In genomic region chr1:24392604-24392946, GRCh38 we compare ENCODE assay signal across 9 cellular contexts. TPM values are rescaled to one million over a fixed set of nuclear protein-coding genes. Genes with fewer than 3 reads are reported as not detected.
DNase-seq lines count a peak whose midpoint lies in the region; ATAC-seq and TF ChIP-seq lines count a peak whose summit lies in the region.
"Had no signal": no experiment of that assay in that cellular context is flagged by ENCODE, and none has a peak within 500 bp of the region (broad histone marks: within the 10 kb centered on the region; RNA-seq: fewer than 3 reads in every experiment).

No MANE protein-coding gene starts in this region.

- no peak overlapping the region for H3K18ac ChIP-seq in mesenchymal stem cell (ENCODE audit: low read depth in 1 of 2, low read length in 2 of 2)

- no peak overlapping the region for H2BK15ac ChIP-seq in mesenchymal stem cell (ENCODE audit: low read depth, poor library complexity, severe bottlenecking)

- no peaks in the 10 kb centered on the region for H3K9me3 ChIP-seq in right atrium auricular region
- H3K9me3 ChIP-seq in mesenchymal stem cell (ENCODE audit: control insufficient read depth, low read length), result no peaks in the 10 kb centered on the region
- no peaks in the 10 kb centered on the region for H3K9me3 ChIP-seq in uterus
- H3K9me3 ChIP-seq: SJSA1 had no signal

- WGBS in mesenchymal stem cell, result 83% methylated on average over 2 of the region's 4 CpGs

- H3K27me3 Mint-ChIP-seq in activated B cell treated with CpG ODN at 0.5 μM for 24 hours, result no peaks in the 10 kb centered on the region

- TF ChIP-seq POLR2A in uterus (IDR thresholded peaks at IDR 0.05), result no peak

- no peaks in the 10 kb centered on the region for H3K36me3 ChIP-seq in right atrium auricular region
- H3K36me3 ChIP-seq in mesenchymal stem cell (ENCODE audit: control insufficient read depth in 1 of 2, insufficient read depth in 2 of 2, low read depth in 1 of 2, low read length in 2 of 2), result no peaks in the 10 kb centered on the region
- H3K36me3 ChIP-seq in uterus, result no peaks in the 10 kb centered on the region

- no peak overlapping the region for H2BK5ac ChIP-seq in mesenchymal stem cell (ENCODE audit: low read depth, low read length, poor library complexity, severe bottlenecking)

- H3K4ac ChIP-seq in mesenchymal stem cell (ENCODE audit: low read depth in 1 of 2, low read length in 2 of 2), result peak overlapping the region in 1 of 2 experiments; percentile 83

- H4K91ac ChIP-seq in mesenchymal stem cell (ENCODE audit: low read length), result peak overlapping the region; percentile 54

- H2BK120ac ChIP-seq in mesenchymal stem cell (ENCODE audit: low read depth, low read length), result peak overlapping the region; percentile 15

- CTCF ChIA-PET in activated B cell treated with CpG ODN at 0.5 μM for 24 hours (lab: Charles Lee), result interaction anchor here (0.8 to 6.7 kb wide), 26 partner anchors 10 to 620 kb away, joined by 3 to 388 read pairs (median 7); partner anchors contain the start of genes IFNLR1, NIPAL3 and STPG1

- H3K9me3 Mint-ChIP-seq in activated B cell treated with CpG ODN at 0.5 μM for 24 hours, result no peaks in the 10 kb centered on the region

- H3K27ac Mint-ChIP-seq in activated B cell treated with CpG ODN at 0.5 μM for 24 hours, result peak overlapping the region; percentile 96

- H3K23ac ChIP-seq in mesenchymal stem cell (ENCODE audit: low read length in 2 of 2), result no peak overlapping the region

- H3K27ac ChIP-seq in right atrium auricular region (peak overlapping the region; percentile 75 to 78), mesenchymal stem cell (ENCODE audit: low read length, poor library complexity, severe bottlenecking) (no peak overlapping the region), uterus (peak overlapping the region; percentile 86 to 88)

- TF ChIP-seq CTCF in right atrium auricular region (IDR thresholded peaks at IDR 0.05) (peak in 1 of 2 donors; percentile 9), activated B cell treated with CpG ODN at 0.5 μM for 24 hours (IDR thresholded peaks at IDR 0.05) (no peak), uterus (IDR thresholded peaks at IDR 0.05) (no peak)

- H3K4me3 ChIP-seq in right atrium auricular region (no peak overlapping the region), mesenchymal stem cell (ENCODE audit: insufficient read depth in 1 of 2, low read depth in 1 of 2, low read length in 2 of 2) (no peak overlapping the region), uterus (no peak overlapping the region)
- H3K4me3 ChIP-seq: SJSA1 had no signal

- peak overlapping the region; percentile 81 for H4K8ac ChIP-seq in mesenchymal stem cell (ENCODE audit: low read length)

- peaks cover 3% of the 10 kb centered on the region for H3K79me1 ChIP-seq in mesenchymal stem cell (replicated peaks; ENCODE audit: low read length, poor library complexity, severe bottlenecking)

- ATAC-seq in left cardiac atrium, result no peak
- peak; percentile 7 for ATAC-seq in activated B cell treated with CpG ODN at 0.5 μM for 24 hours (ENCODE audit: low read depth)
- ATAC-seq in GM18873 (IDR thresholded peaks at IDR 0.05; ENCODE audit: low FRiP score, unreplicated experiment), result no peak
- no peak for ATAC-seq in GM19467 (IDR thresholded peaks at IDR 0.05; ENCODE audit: unreplicated experiment)

- no peak overlapping the region for H2AK5ac ChIP-seq in mesenchymal stem cell (ENCODE audit: low read length, severe bottlenecking)

- intact Hi-C loops in left cardiac atrium (cut with DNase I) (loop anchor here (1.0 to 2.0 kb wide), 2 partner anchors 190 to 193 kb away; no protein-coding TSS in a partner anchor), activated B cell treated with CpG ODN at 0.5 μM for 24 hours (cut with micrococcal nuclease) (loop anchor here (1.0 to 10.0 kb wide), 6 partner anchors 23 to 438 kb away; partner anchors contain the start of genes NIPAL3 and PNRC2), uterus (cut with DNase I; ENCODE audit: low total_unique reads) (loop anchor here (2.0 kb wide), 1 partner anchor 192 kb away; no protein-coding TSS in a partner anchor)

- peaks cover 43% of the 10 kb centered on the region for H3K4me1 Mint-ChIP-seq in activated B cell treated with CpG ODN at 0.5 μM for 24 hours

- H3K4me2 ChIP-seq in mesenchymal stem cell (ENCODE audit: low read length, poor library complexity, severe bottlenecking), result no peak overlapping the region

- no peaks in the 10 kb centered on the region for H3K27me3 ChIP-seq in right atrium auricular region
- no peaks in the 10 kb centered on the region for H3K27me3 ChIP-seq in mesenchymal stem cell (ENCODE audit: control insufficient read depth in 1 of 2, insufficient read depth in 1 of 2, low read length in 2 of 2)
- H3K27me3 ChIP-seq in uterus, result no peaks in the 10 kb centered on the region
- H3K27me3 ChIP-seq: SJSA1 had no signal

- POLR2A ChIA-PET in activated B cell treated with CpG ODN at 0.5 μM for 24 hours (lab: Charles Lee), result interaction anchor here (0.6 to 4.0 kb wide), 15 partner anchors 21 to 637 kb away, joined by 3 to 50 read pairs (median 4); partner anchors contain the start of genes IFNLR1, NIPAL3 and STPG1

- no peak overlapping the region for H2AFZ ChIP-seq in mesenchymal stem cell (ENCODE audit: low read depth, low read length)

- DNase-seq in right atrium auricular region (ENCODE audit: low spot score) (no peak), left cardiac atrium (no peak), activated B cell treated with CpG ODN at 0.5 μM for 24 hours (no peak), mesenchymal stem cell (peak; percentile 36), uterus (no peak), RPMI8226 (no peak)

- H3K4me1 ChIP-seq in right atrium auricular region (peaks cover 0 to 16% of the 10 kb centered on the region in 2 donors), mesenchymal stem cell (ENCODE audit: control insufficient read depth, insufficient read depth, low read depth, low read length) (peaks cover 7% of the 10 kb centered on the region), uterus (no peaks in the 10 kb centered on the region)

- H2BK12ac ChIP-seq in mesenchymal stem cell (ENCODE audit: low read length in 2 of 2), result peak overlapping the region; percentile 38 to 85

- H3K14ac ChIP-seq in mesenchymal stem cell (ENCODE audit: low read length in 2 of 2), result no peak overlapping the region

- peak overlapping the region; percentile 54 for H3K9ac ChIP-seq in mesenchymal stem cell (ENCODE audit: low read length)

- H3K4me3 Mint-ChIP-seq in activated B cell treated with CpG ODN at 0.5 μM for 24 hours, result peak overlapping the region; percentile 82

- H3K36me3 Mint-ChIP-seq in activated B cell treated with CpG ODN at 0.5 μM for 24 hours (ENCODE audit: low read depth), result peaks cover 6% of the 10 kb centered on the region

RNA-seq across cellular contexts. Expression of gene STPG1, which starts 21.0 kb away (rescaled TPM):
- 1 to 10 TPM; 2.0 to 3.6 TPM for total RNA-seq in right atrium auricular region
- total RNA-seq in left cardiac atrium, result 1 to 10 TPM; 4.6 to 6.6 TPM
- 5.5 and 7.4 TPM in 2 replicates for total RNA-seq in activated B cell treated with CpG ODN at 0.5 μM for 24 hours
- 9.8 TPM for polyA plus RNA-seq in mesenchymal stem cell (2013, experiment 1 of 2)
- 8.9 TPM for polyA plus RNA-seq in mesenchymal stem cell (2013, experiment 2 of 2)
- total RNA-seq in uterus, result 10 to 100 TPM in 1 of 4 donors, 1 to 10 TPM in 3; 1.0 to 11.5 (median 4.0) TPM

RNA-seq across cellular contexts. Expression of gene NIPAL3, which starts 23.0 kb away (rescaled TPM):
- total RNA-seq in right atrium auricular region (10 to 100 TPM; 34.8 to 43.3 TPM), left cardiac atrium (10 to 100 TPM; 20.4 to 26.2 TPM), activated B cell treated with CpG ODN at 0.5 μM for 24 hours (21.0 and 23.2 TPM in 2 replicates), uterus (10 to 100 TPM; 14.2 to 36.8 (median 21.5) TPM)
- polyA plus RNA-seq in mesenchymal stem cell (2013, experiment 1 of 2), result 21.6 TPM
- 21.8 TPM for polyA plus RNA-seq in mesenchymal stem cell (2013, experiment 2 of 2)
